9 cellular contexts compared by ENCODE assay signal in genomic region chr20:38673731-38674177, GRCh38. TPM values are rescaled to one million over a fixed set of nuclear protein-coding genes. Genes with fewer than 3 reads are reported as not detected.
DNase-seq lines count a peak whose midpoint lies in the region; ATAC-seq and TF ChIP-seq lines count a peak whose summit lies in the region.
"Had no signal": no experiment of that assay in that cellular context is flagged by ENCODE, and none has a peak within 500 bp of the region (broad histone marks: within the 10 kb centered on the region; RNA-seq: fewer than 3 reads in every experiment).

No MANE protein-coding gene starts in this region.

- POLR2A ChIA-PET in HEK293 (lab: Yijun Ruan, JAX) (interaction anchor here (0.7 kb wide), 1 partner anchor 34 kb away, joined by 3 read pairs; no protein-coding TSS in a partner anchor), PC-9 (lab: Charles Lee; ENCODE audit: unreplicated experiment) (no interaction called here)

- H3K36me3 ChIP-seq in BLaER1 (no peaks in the 10 kb centered on the region), HEK293 (ENCODE audit: control insufficient read depth in 2 of 2, insufficient read depth in 1 of 2, low read length in 2 of 2) (no peaks in the 10 kb centered on the region), PC-9 (ENCODE audit: low read depth) (no peaks in the 10 kb centered on the region)

- H3K4me3 ChIP-seq in BLaER1 (peak overlapping the region; percentile 80), HEK293 (ENCODE audit: low read depth, low read length) (peak overlapping the region; percentile 48), iPS-18c (ENCODE audit: insufficient read depth, low read depth, low read length) (peak overlapping the region; percentile 75), PC-9 (no peak overlapping the region)

- peaks cover 12% of the 10 kb centered on the region for H3K4me1 Mint-ChIP-seq in activated T-helper 1 cell treated with anti-CD3 and anti-CD28 coated beads, Interleukin-12 subunit alpha, Interleukin-12 subunit beta, Interleukin-2, Interleukin-4 antibody, amounts not matched to agents 30 ng/mL and 10 ng/mL and 1 ng/mL, durations not matched to agents 14 hours and 24 hours and 36 hours (ENCODE audit: low read depth)

- H3K9me3 ChIP-seq in BLaER1, result no peaks in the 10 kb centered on the region
- no peaks in the 10 kb centered on the region for H3K9me3 ChIP-seq in HEK293 (ENCODE audit: control insufficient read depth, insufficient read depth, low read depth, low read length)
- H3K9me3 ChIP-seq in iPS-18c (ENCODE audit: control insufficient read depth, insufficient read depth, low read length), result no peaks in the 10 kb centered on the region
- no peaks in the 10 kb centered on the region for H3K9me3 ChIP-seq in PC-9 (ENCODE audit: insufficient read depth, low read depth)

- peak overlapping the region; percentile 90 for H3K9ac ChIP-seq in BLaER1

- no peaks in the 10 kb centered on the region for H3K27me3 ChIP-seq in BLaER1
- H3K27me3 ChIP-seq in PC-9 (ENCODE audit: insufficient read depth, low read depth), result peaks cover 74% of the 10 kb centered on the region

- no peaks in the 10 kb centered on the region for H3K9me2 ChIP-seq in PC-9 (ENCODE audit: insufficient read depth)

- intact Hi-C loops in activated T-helper 1 cell treated with anti-CD3 and anti-CD28 coated beads, Interleukin-12 subunit alpha, Interleukin-12 subunit beta, Interleukin-2, Interleukin-4 antibody, amounts not matched to agents 30 ng/mL and 10 ng/mL and 1 ng/mL, durations not matched to agents 14 hours and 24 hours and 36 hours (cut with micrococcal nuclease), result loop anchor here (1.0 kb wide), 1 partner anchor 75 kb away; the partner anchor contains the start of gene ACTR5
- intact Hi-C loops in PC-9 (cut with micrococcal nuclease; ENCODE audit: unreplicated experiment), result no loop called here

- H4K20me1 ChIP-seq in BLaER1 (no peaks in the 10 kb centered on the region), PC-9 (ENCODE audit: insufficient read depth) (no peaks in the 10 kb centered on the region)

- no peaks in the 10 kb centered on the region for H3F3A ChIP-seq in PC-9 (ENCODE audit: insufficient read depth, low read depth)

- ATAC-seq in stimulated activated naive CD8-positive, alpha-beta T cell treated with anti-CD3 and anti-CD28 coated beads, Interleukin-15, Interleukin-2, amounts not matched to agents 100 U/mL and 50 U/mL, for 24 hours, result peak; percentile 35
- no peak for ATAC-seq in GM21515 (IDR thresholded peaks at IDR 0.05; ENCODE audit: unreplicated experiment)

- H3K4me3 Mint-ChIP-seq in activated T-helper 1 cell treated with anti-CD3 and anti-CD28 coated beads, Interleukin-12 subunit alpha, Interleukin-12 subunit beta, Interleukin-2, Interleukin-4 antibody, amounts not matched to agents 30 ng/mL and 10 ng/mL and 1 ng/mL, durations not matched to agents 14 hours and 24 hours and 36 hours, result peak overlapping the region; percentile 77

- CTCF ChIA-PET in HEK293 (lab: Yijun Ruan, JAX), result interaction anchor here (0.7 to 1.7 kb wide), 5 partner anchors 15 to 95 kb away, joined by 3 to 5 read pairs (median 3); no protein-coding TSS in a partner anchor
- CTCF ChIA-PET in PC-9 (lab: Charles Lee), result no interaction called here

- no peak overlapping the region for H2AFZ ChIP-seq in PC-9

- peaks cover 38% of the 10 kb centered on the region for H3K27me3 Mint-ChIP-seq in activated T-helper 1 cell treated with anti-CD3 and anti-CD28 coated beads, Interleukin-12 subunit alpha, Interleukin-12 subunit beta, Interleukin-2, Interleukin-4 antibody, amounts not matched to agents 30 ng/mL and 10 ng/mL and 1 ng/mL, durations not matched to agents 14 hours and 24 hours and 36 hours (ENCODE audit: insufficient read depth)

- H3K27ac ChIP-seq in BLaER1 (peak overlapping the region; percentile 95), HEK293 (ENCODE audit: extremely low read depth, low read depth, low read length) (no peak overlapping the region; the same call in 1 of the 2 replicates), PC-9 (no peak overlapping the region)

- H3K36me3 Mint-ChIP-seq in activated T-helper 1 cell treated with anti-CD3 and anti-CD28 coated beads, Interleukin-12 subunit alpha, Interleukin-12 subunit beta, Interleukin-2, Interleukin-4 antibody, amounts not matched to agents 30 ng/mL and 10 ng/mL and 1 ng/mL, durations not matched to agents 14 hours and 24 hours and 36 hours (ENCODE audit: low read depth), result no peaks in the 10 kb centered on the region

- no peak for DNase-seq in activated T-helper 1 cell treated with anti-CD3 and anti-CD28 coated beads, Interleukin-12 subunit alpha, Interleukin-12 subunit beta, Interleukin-2, Interleukin-4 antibody, amounts not matched to agents 30 ng/mL and 10 ng/mL and 1 ng/mL, durations not matched to agents 14 hours and 24 hours and 36 hours (ENCODE audit: low spot score)
- DNase-seq in stimulated activated naive CD8-positive, alpha-beta T cell treated with anti-CD3 and anti-CD28 coated beads, Interleukin-15, Interleukin-2, amounts not matched to agents 100 U/mL and 50 U/mL, for 24 hours, result peak; percentile 13
- DNase-seq in PC-9 (no peak), T-helper 9 cell (no peak)

- no peaks in the 10 kb centered on the region for H3K79me2 ChIP-seq in PC-9 (ENCODE audit: low read depth)

- TF ChIP-seq CTCF in HEK293 (tag by site-specific recombination; IDR thresholded peaks at IDR 0.05) (peak; percentile 50; the same call in 1 of the 2 replicates), PC-9 (conservative IDR thresholded peaks at IDR 0.05) (no peak)

- H3K27ac Mint-ChIP-seq in activated T-helper 1 cell treated with anti-CD3 and anti-CD28 coated beads, Interleukin-12 subunit alpha, Interleukin-12 subunit beta, Interleukin-2, Interleukin-4 antibody, amounts not matched to agents 30 ng/mL and 10 ng/mL and 1 ng/mL, durations not matched to agents 14 hours and 24 hours and 36 hours, result no peak overlapping the region

- H3K4me1 ChIP-seq in BLaER1 (peaks cover 43% of the 10 kb centered on the region), HEK293 (ENCODE audit: control insufficient read depth, insufficient read depth, low read length) (peaks cover 4% of the 10 kb centered on the region; the same call in 1 of the 2 replicates), PC-9 (replicated peaks; ENCODE audit: insufficient read depth) (no peaks in the 10 kb centered on the region)

- H3K9me3 Mint-ChIP-seq in activated T-helper 1 cell treated with anti-CD3 and anti-CD28 coated beads, Interleukin-12 subunit alpha, Interleukin-12 subunit beta, Interleukin-2, Interleukin-4 antibody, amounts not matched to agents 30 ng/mL and 10 ng/mL and 1 ng/mL, durations not matched to agents 14 hours and 24 hours and 36 hours, result no peaks in the 10 kb centered on the region

- BruUV-seq in PC-9 (replicated peaks; lab: Mats Ljungman, UMichigan), result no TSS peak

- H3K4me2 ChIP-seq in BLaER1 (peak overlapping the region; percentile 96), PC-9 (no peak overlapping the region)

TF ChIP-seq in HEK293, 187 proteins besides CTCF, POLR2A, EP300 and RAD21 (continues in another document):
- peak; percentile 12; the same call in 1 of the 2 replicates for TF ChIP-seq SP2 (tag by site-specific recombination; IDR thresholded peaks at IDR 0.05)
- TF ChIP-seq ZFP37 (tag by site-specific recombination; IDR thresholded peaks at IDR 0.05), result 0 out of 2 replicates have a peak, but pooled peaks have one; percentile 43
- TF ChIP-seq GLIS2 (tag by site-specific recombination; IDR thresholded peaks at IDR 0.05), result peak; percentile 53
- peak; percentile 41; the same call in 1 of the 2 replicates for TF ChIP-seq KLF17 (tag by site-specific recombination; IDR thresholded peaks at IDR 0.05)
- TF ChIP-seq ZNF510 (tag by site-specific recombination; IDR thresholded peaks at IDR 0.05; ENCODE audit: insufficient replicate concordance), result no peak
- peak; percentile 45; the same call in 1 of the 2 replicates for TF ChIP-seq ZXDB (tag by site-specific recombination; IDR thresholded peaks at IDR 0.05)
- peak; percentile 14; the same call in 1 of the 2 replicates for TF ChIP-seq ZBTB20 (tag by site-specific recombination; IDR thresholded peaks at IDR 0.05)
- TF ChIP-seq ZNF692 (tag by site-specific recombination; IDR thresholded peaks at IDR 0.05), result 0 out of 2 replicates have a peak, but pooled peaks have one; percentile 18
- no peak for TF ChIP-seq ZNF19 (tag by site-specific recombination; IDR thresholded peaks at IDR 0.05; ENCODE audit: low read depth)
- no peak for TF ChIP-seq ZNF324 (tag by site-specific recombination; IDR thresholded peaks at IDR 0.05)

RNA-seq across cellular contexts. Expression of gene SLC32A1, which starts 50.5 kb away (rescaled TPM):
- not detected in 2 replicates for total RNA-seq in activated T-helper 1 cell treated with anti-CD3 and anti-CD28 coated beads, Interleukin-12 subunit alpha, Interleukin-12 subunit beta, Interleukin-2, Interleukin-4 antibody, amounts not matched to agents 30 ng/mL and 10 ng/mL and 1 ng/mL, durations not matched to agents 14 hours and 24 hours and 36 hours
- not detected in 2 replicates for total RNA-seq in PC-9 (2021)
- total RNA-seq: myocyte had no signal
